7 cellular contexts compared by ENCODE assay signal in the genomic region with DNA sequence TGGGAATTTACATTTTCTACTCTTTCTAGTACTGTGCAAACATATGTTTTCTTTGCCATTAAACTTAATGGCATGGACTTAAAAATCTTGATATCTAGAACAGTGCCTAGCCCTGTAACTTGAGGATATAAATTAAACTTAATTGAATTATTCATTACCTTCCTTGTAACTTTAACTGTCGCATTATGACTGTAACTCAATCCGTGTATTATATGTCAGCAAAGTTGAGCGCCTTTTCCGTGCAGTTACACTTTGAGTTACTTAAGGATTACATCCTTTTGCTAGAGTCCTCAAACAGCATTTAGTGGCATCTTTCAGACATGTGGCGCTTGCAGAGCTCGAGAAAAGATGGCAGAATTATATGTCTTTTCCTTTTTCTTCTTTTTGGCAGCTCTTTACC.
"Had no signal": no experiment of that assay in that cellular context is flagged by ENCODE, and none has a peak within 500 bp of the region (broad histone marks: within the 10 kb centered on the region; RNA-seq: fewer than 3 reads in every experiment).

No MANE protein-coding gene starts in this region.

- FAIRE-seq: GM12878, GM12891, GM12892, GM18507, GM19239 had no signal

- ATAC-seq: GM12878 had no signal

- H3K4me3 ChIP-seq: GM12878 had no signal

- DNase-seq: GDM1, GF-D8 had no signal
